In the genomic region with DNA sequence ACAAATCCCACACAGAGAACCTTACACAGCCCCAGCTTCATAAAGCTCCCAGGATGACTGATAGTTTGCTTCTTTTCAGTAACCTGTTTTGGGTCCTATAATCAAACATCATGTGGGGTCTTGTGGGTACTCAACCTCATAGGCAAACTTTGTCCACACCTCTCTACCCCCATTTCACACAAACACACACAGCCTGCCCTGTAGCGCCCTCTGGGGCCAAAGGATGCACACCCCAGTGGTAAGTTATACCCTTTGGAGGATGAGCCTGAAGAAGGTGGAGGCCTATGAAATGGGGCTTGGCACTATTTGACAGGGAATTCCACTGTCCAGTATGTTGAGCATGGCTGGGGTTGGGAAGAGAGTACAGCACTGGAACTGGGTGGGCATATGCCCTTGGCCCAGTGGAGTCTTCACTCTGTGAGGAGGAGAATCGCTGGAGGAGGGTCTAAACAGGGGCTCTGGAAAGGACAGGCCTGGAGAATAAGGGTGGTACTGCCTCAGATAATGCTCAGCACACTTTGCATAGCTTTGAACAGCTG, we compare ENCODE assay signal across 1 cellular context.
TF ChIP-seq lines count a peak whose summit lies in the region.

No MANE protein-coding gene starts in this region.

TF ChIP-seq in liver, 16 proteins besides CTCF, POLR2A, EP300 and RAD21 (continued from another document):
- TF ChIP-seq, protein P1, sequence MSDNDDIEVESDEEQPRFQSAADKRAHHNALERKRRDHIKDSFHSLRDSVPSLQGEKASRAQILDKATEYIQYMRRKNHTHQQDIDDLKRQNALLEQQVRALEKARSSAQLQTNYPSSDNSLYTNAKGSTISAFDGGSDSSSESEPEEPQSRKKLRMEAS (IDR thresholded peaks at IDR 0.05) = no peak
- no peak for TF ChIP-seq HNF4G (IDR thresholded peaks at IDR 0.05)
- TF ChIP-seq, protein P2, sequence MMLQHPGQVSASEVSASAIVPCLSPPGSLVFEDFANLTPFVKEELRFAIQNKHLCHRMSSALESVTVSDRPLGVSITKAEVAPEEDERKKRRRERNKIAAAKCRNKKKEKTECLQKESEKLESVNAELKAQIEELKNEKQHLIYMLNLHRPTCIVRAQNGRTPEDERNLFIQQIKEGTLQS (IDR thresholded peaks at IDR 0.05) = no peak
